ENCODE assay signal across 8 cellular contexts in the genomic region with DNA sequence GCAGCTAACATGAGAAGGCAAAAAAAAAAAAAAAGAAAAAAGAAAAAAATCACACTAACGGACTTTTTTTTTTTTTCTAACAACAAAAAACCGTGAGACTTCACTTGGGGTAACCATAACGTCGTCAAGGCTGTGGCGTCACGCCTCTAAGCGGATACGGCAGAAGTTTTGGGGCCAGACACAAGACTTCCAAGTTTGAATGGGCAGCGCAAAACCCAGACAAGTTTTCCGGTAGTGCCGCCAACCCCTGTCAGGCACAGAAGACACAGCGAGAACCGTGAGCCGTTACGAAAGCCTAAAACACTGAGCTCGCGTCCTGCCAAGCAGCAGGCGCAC. TPM values are rescaled to one million over a fixed set of nuclear protein-coding genes. Genes with fewer than 3 reads are reported as not detected.
A peak's percentile ranks its signal among the peaks of the same experiment; 100 is the strongest.
DNase-seq lines count a peak whose midpoint lies in the region; ATAC-seq and TF ChIP-seq lines count a peak whose summit lies in the region.

No MANE protein-coding gene starts in this region.

- H3K9me3 Mint-ChIP-seq in endodermal cell: no peaks in the 10 kb centered on the region

- no peak for TF ChIP-seq CTCF in RWPE1 (conservative IDR thresholded peaks at IDR 0.05; ENCODE audit: low read depth)
- TF ChIP-seq CTCF in endodermal cell (conservative IDR thresholded peaks at IDR 0.05): no peak
- no peak for TF ChIP-seq CTCF in neutrophil (IDR thresholded peaks at IDR 0.05)
- TF ChIP-seq CTCF in GM10266 (IDR thresholded peaks at IDR 0.05; ENCODE audit: control insufficient read depth, insufficient read depth, low read depth, missing control alignments): no peak

- H3K9ac ChIP-seq in endodermal cell (ENCODE audit: extremely low read depth, low read length, poor library complexity, severe bottlenecking): peak overlapping the region; percentile 93

- H3K27ac ChIP-seq in RWPE1 (peak overlapping the region; percentile 98), endodermal cell (ENCODE audit: low read depth, low read length) (peak overlapping the region; percentile 98), neutrophil (peak overlapping the region; percentile 90)

- H3K4me1 ChIP-seq in endodermal cell (ENCODE audit: control insufficient read depth, insufficient read depth, low read length) (no peaks in the 10 kb centered on the region), neutrophil (ENCODE audit: control insufficient read depth in 1 of 2, insufficient read depth in 1 of 2, low read depth in 1 of 2, low read length in 1 of 2) (peaks cover 20 to 25% of the 10 kb centered on the region in 2 experiments)

- H3K27me3 Mint-ChIP-seq in endodermal cell (ENCODE audit: insufficient read depth): no peaks in the 10 kb centered on the region

- peaks cover 25% of the 10 kb centered on the region for H3K4me1 Mint-ChIP-seq in endodermal cell

- H3K9me3 ChIP-seq in endodermal cell (ENCODE audit: control insufficient read depth, low read length) (no peaks in the 10 kb centered on the region), neutrophil (no peaks in the 10 kb centered on the region)

- H3K27me3 ChIP-seq in endodermal cell (ENCODE audit: control insufficient read depth, insufficient read depth, low read length, poor library complexity, severe bottlenecking) (no peaks in the 10 kb centered on the region), neutrophil (peaks cover 7% of the 10 kb centered on the region)

- CTCF ChIA-PET in RWPE1 (lab: Yijun Ruan, JAX): interaction anchor here (0.6 kb wide), 3 partner anchors 32 to 1569 kb away, joined by 4 to 7 read pairs (median 5); no protein-coding TSS in a partner anchor

- peaks cover 20% of the 10 kb centered on the region for H3K36me3 Mint-ChIP-seq in endodermal cell (ENCODE audit: low read depth)

- peak overlapping the region; percentile 98 for H3K27ac Mint-ChIP-seq in endodermal cell

- POLR2A ChIA-PET in RWPE1 (lab: Yijun Ruan, JAX; ENCODE audit: low non-redundant PET): interaction anchor here (0.6 kb wide), 1 partner anchor 500 kb away, joined by 11 read pairs; no protein-coding TSS in a partner anchor

- H3K4me3 Mint-ChIP-seq in endodermal cell: peak overlapping the region; percentile 93

- H3K36me3 ChIP-seq in endodermal cell (ENCODE audit: control insufficient read depth, insufficient read depth, low read length) (peaks cover 20% of the 10 kb centered on the region), neutrophil (peaks cover 9% of the 10 kb centered on the region)

- peak overlapping the region; percentile 99 for H3K4me3 ChIP-seq in endodermal cell (ENCODE audit: low read length)
- H3K4me3 ChIP-seq in neutrophil (ENCODE audit: low read depth in 1 of 2, low read length in 1 of 2): peak overlapping the region; percentile 89 to 91

- WGBS in endodermal cell (ENCODE audit: insufficient coverage in 1 of 2, insufficient read length in 1 of 2), 2 experiments: 1% methylated on average over 18 of the region's 18 CpGs; no CpG with 5 or more reads in 1 of the 2 experiments

- DNase-seq in RWPE1 (ENCODE audit: low spot score) (no peak), endodermal cell (no peak), GM10266 (ENCODE audit: extremely low spot score) (no peak), NCI-H82 (lab: John Stamatoyannopoulos, UW) (no peak)
- DNase-seq in stimulated activated CD4-positive, alpha-beta T cell treated with anti-CD3 and anti-CD28 coated beads, Interleukin-15, amount 100 ng/mL, for 24 hours: no peak

- ATAC-seq in GM18508 (IDR thresholded peaks at IDR 0.05; ENCODE audit: insufficient read depth, unreplicated experiment) (peak; percentile 30), HG02623 (IDR thresholded peaks at IDR 0.05; ENCODE audit: unreplicated experiment) (peak; percentile 25)

RNA-seq across cellular contexts. Expression of a gene that starts 0.6 kb away (rescaled TPM):
- 10 to 100 TPM; 91.0 to 95.4 TPM for total RNA-seq in endodermal cell
- 89.5 TPM for polyA plus RNA-seq in endodermal cell (2013, experiment 1 of 2)
- polyA plus RNA-seq in endodermal cell (2013, experiment 2 of 2): 95.1 TPM
